In genomic region chr2:219645631-219646527, GRCh38 we compare ENCODE assay signal across 1 cellular context.
TF ChIP-seq lines count a peak whose summit lies in the region.

No MANE protein-coding gene starts in this region.

TF ChIP-seq in K562, 482 proteins besides CTCF, POLR2A, EP300 and RAD21 (continued from another document):
- no peak for TF ChIP-seq COPS2 (conservative IDR thresholded peaks at IDR 0.05)
- no peak for TF ChIP-seq BRD9 (IDR thresholded peaks at IDR 0.05; ENCODE audit: low read depth, partially characterized antibody)
- TF ChIP-seq TAL1 (IDR thresholded peaks at IDR 0.05): no peak
- no peak for TF ChIP-seq ATF4 (CRISPR knock-in tag; IDR thresholded peaks at IDR 0.05)
- TF ChIP-seq TFAM (CRISPR knock-in tag; conservative IDR thresholded peaks at IDR 0.05): no peak
- TF ChIP-seq CBX5 (IDR thresholded peaks at IDR 0.05; ENCODE audit: borderline replicate concordance, low read depth): no peak
- TF ChIP-seq GMEB1 (CRISPR knock-in tag; IDR thresholded peaks at IDR 0.05): no peak
- no peak for TF ChIP-seq STAT5A (IDR thresholded peaks at IDR 0.05; ENCODE audit: borderline replicate concordance, low read length)
- TF ChIP-seq CHCHD3 (CRISPR knock-in tag; IDR thresholded peaks at IDR 0.05): no peak
- no peak for TF ChIP-seq DNMT1 (IDR thresholded peaks at IDR 0.05)
- TF ChIP-seq MAFG (tag; conservative IDR thresholded peaks at IDR 0.05): peak; percentile 95
- no peak for TF ChIP-seq RBM39 (optimal IDR thresholded peaks at IDR 0.05; ENCODE audit: low read depth, low read length)
- TF ChIP-seq VEZF1 (CRISPR knock-in tag; IDR thresholded peaks at IDR 0.05): no peak
- TF ChIP-seq SMARCA4 (IDR thresholded peaks at IDR 0.05): no peak
- 0 out of 2 replicates have a peak, but pooled peaks have one; percentile 20 for TF ChIP-seq DPF2 (IDR thresholded peaks at IDR 0.05)
- no peak for TF ChIP-seq TEAD2 (tag; IDR thresholded peaks at IDR 0.05)
- TF ChIP-seq TBP (optimal IDR thresholded peaks at IDR 0.05; ENCODE audit: low read depth, low read length): no peak
- TF ChIP-seq ZNF212 (CRISPR knock-in tag; IDR thresholded peaks at IDR 0.05): no peak
